Comparison of ENCODE assay signal across 26 cellular contexts in the genomic region with DNA sequence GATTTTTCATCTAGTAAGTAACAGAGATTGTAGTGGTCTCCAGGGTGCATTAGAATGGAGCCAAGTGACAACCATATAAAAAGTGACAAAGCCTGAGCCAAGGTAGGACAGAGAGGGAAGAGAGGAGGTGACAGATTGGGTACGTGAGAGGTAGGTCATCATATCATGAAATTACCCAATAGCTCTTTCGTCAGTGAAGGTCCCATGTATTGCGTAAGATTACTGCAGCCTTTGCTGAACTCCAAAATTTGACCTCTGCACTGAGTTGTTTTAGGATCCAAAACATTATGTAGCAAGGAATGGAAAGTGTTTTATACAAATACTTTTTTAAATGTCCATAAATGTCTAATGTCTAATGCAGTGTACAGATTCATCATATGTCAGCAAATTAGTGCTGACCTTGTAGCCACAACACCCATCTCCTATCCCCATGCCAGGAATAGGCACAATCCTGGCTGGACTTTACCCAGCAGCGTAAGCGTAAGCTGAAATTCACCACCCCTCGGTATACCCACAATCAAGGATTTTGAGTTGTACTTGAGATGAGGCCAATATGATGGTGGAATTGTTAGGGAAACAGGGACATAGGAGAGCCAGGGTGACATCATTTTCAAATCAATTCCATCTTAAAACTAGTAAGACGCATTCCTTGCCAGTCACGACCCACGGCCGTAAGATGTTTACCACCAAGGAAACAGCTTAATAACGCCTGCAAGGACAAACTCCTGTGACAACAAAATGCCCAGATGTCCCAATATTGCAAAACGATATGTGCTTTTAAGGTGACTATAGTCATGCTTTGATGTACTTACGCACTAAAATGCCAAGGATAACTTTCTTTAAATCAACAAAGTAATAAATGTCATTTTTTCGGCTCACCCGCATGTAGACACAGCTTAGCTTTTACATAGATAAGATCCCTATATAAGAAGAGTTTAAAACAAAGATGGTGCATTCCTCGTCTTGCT. TPM values are rescaled to one million over a fixed set of nuclear protein-coding genes. Genes with fewer than 3 reads are reported as not detected.
"Had no signal": no experiment of that assay in that cellular context is flagged by ENCODE, and none has a peak within 500 bp of the region (broad histone marks: within the 10 kb centered on the region; RNA-seq: fewer than 3 reads in every experiment).

No MANE protein-coding gene starts in this region.

- H3K27me3 ChIP-seq: esophagus squamous epithelium, foreskin keratinocyte, hepatocyte, pancreas, right atrium auricular region, tibial artery had no signal

- H3K4me2 ChIP-seq: hepatocyte had no signal

- H3K4me1 Mint-ChIP-seq: activated CD4-positive, alpha-beta T cell treated with anti-CD3 and anti-CD28 coated beads, Interleukin-2, amount 10 ng/mL, durations not matched to agents 7 days and 5 days; activated CD8-positive, alpha-beta memory T cell treated with anti-CD3 and anti-CD28 coated beads, Interleukin-2, amount 10 ng/mL, durations not matched to agents 7 days and 5 days; immature natural killer cell; memory B cell; stimulated activated naive CD8-positive, alpha-beta T cell treated with anti-CD3 and anti-CD28 coated beads, Interleukin-15, amount 100 ng/mL, for 72 hours had no signal

- H3K4me1 ChIP-seq: esophagus squamous epithelium, foreskin keratinocyte, left ventricle myocardium inferior, pancreas, psoas muscle, right atrium auricular region, tibial artery had no signal

- H3K27ac ChIP-seq: coronary artery, esophagus squamous epithelium, foreskin keratinocyte, hepatocyte, left ventricle myocardium inferior, pancreas, psoas muscle, right atrium auricular region, skin epidermis, tibial artery, WERI-Rb-1 had no signal

- H3K79me2 ChIP-seq: hepatocyte had no signal

- H3K4me3 Mint-ChIP-seq: activated CD4-positive, alpha-beta T cell treated with anti-CD3 and anti-CD28 coated beads, Interleukin-2, amount 10 ng/mL, durations not matched to agents 7 days and 5 days; activated CD8-positive, alpha-beta memory T cell treated with anti-CD3 and anti-CD28 coated beads, Interleukin-2, amount 10 ng/mL, durations not matched to agents 7 days and 5 days; activated CD8-positive, alpha-beta T cell treated with anti-CD3 and anti-CD28 coated beads for 36 hours; activated naive CD4-positive, alpha-beta T cell treated with anti-CD3 and anti-CD28 coated beads, Interleukin-2, amount 10 ng/mL, durations not matched to agents 7 days and 5 days; immature natural killer cell; memory B cell; nephron; stimulated activated naive CD8-positive, alpha-beta T cell treated with anti-CD3 and anti-CD28 coated beads, Interleukin-15, amount 100 ng/mL, for 72 hours had no signal

- H2AFZ ChIP-seq: hepatocyte had no signal

- H3K27me3 Mint-ChIP-seq: activated CD8-positive, alpha-beta memory T cell treated with anti-CD3 and anti-CD28 coated beads, Interleukin-2, amount 10 ng/mL, durations not matched to agents 7 days and 5 days; activated CD8-positive, alpha-beta T cell treated with anti-CD3 and anti-CD28 coated beads for 36 hours; memory B cell; stimulated activated naive CD8-positive, alpha-beta T cell treated with anti-CD3 and anti-CD28 coated beads, Interleukin-15, amount 100 ng/mL, for 72 hours had no signal

- H3K27ac Mint-ChIP-seq: activated CD4-positive, alpha-beta T cell treated with anti-CD3 and anti-CD28 coated beads, Interleukin-2, amount 10 ng/mL, durations not matched to agents 7 days and 5 days; activated CD8-positive, alpha-beta memory T cell treated with anti-CD3 and anti-CD28 coated beads, Interleukin-2, amount 10 ng/mL, durations not matched to agents 7 days and 5 days; activated CD8-positive, alpha-beta T cell treated with anti-CD3 and anti-CD28 coated beads for 36 hours; activated naive CD4-positive, alpha-beta T cell treated with anti-CD3 and anti-CD28 coated beads, Interleukin-2, amount 10 ng/mL, durations not matched to agents 7 days and 5 days; immature natural killer cell; memory B cell; nephron; stimulated activated naive CD8-positive, alpha-beta T cell treated with anti-CD3 and anti-CD28 coated beads, Interleukin-15, amount 100 ng/mL, for 72 hours had no signal

- ATAC-seq: activated CD8-positive, alpha-beta memory T cell treated with anti-CD3 and anti-CD28 coated beads, Interleukin-2, amount 10 ng/mL, durations not matched to agents 7 days and 5 days; activated CD8-positive, alpha-beta T cell treated with anti-CD3 and anti-CD28 coated beads for 36 hours; foreskin keratinocyte; pancreas; psoas muscle; stimulated activated naive CD8-positive, alpha-beta T cell treated with anti-CD3 and anti-CD28 coated beads, Interleukin-15, amount 100 ng/mL, for 72 hours had no signal

- H3K9me3 Mint-ChIP-seq: activated CD4-positive, alpha-beta T cell treated with anti-CD3 and anti-CD28 coated beads, Interleukin-2, amount 10 ng/mL, durations not matched to agents 7 days and 5 days; activated naive CD4-positive, alpha-beta T cell treated with anti-CD3 and anti-CD28 coated beads, Interleukin-2, amount 10 ng/mL, durations not matched to agents 7 days and 5 days; memory B cell; nephron had no signal

- H3K4me3 ChIP-seq: coronary artery, esophagus squamous epithelium, hepatocyte, left ventricle myocardium inferior, pancreas, psoas muscle, right atrium auricular region, skin epidermis, tibial artery had no signal

- H3K36me3 ChIP-seq: esophagus squamous epithelium, left ventricle myocardium inferior, pancreas, right atrium auricular region, tibial artery, WERI-Rb-1 had no signal

- DNase-seq: activated CD4-positive, alpha-beta T cell treated with anti-CD3 and anti-CD28 coated beads, Interleukin-2, amount 10 ng/mL, durations not matched to agents 7 days and 5 days; activated CD4-positive, CD25-positive, alpha-beta regulatory T cell treated with anti-CD3 and anti-CD28 coated beads, Interleukin-2, amount 50 U/mL, for 72 hours; activated CD8-positive, alpha-beta memory T cell treated with anti-CD3 and anti-CD28 coated beads, Interleukin-2, amount 10 ng/mL, durations not matched to agents 7 days and 5 days; activated CD8-positive, alpha-beta T cell treated with anti-CD3 and anti-CD28 coated beads for 36 hours; activated effector memory CD4-positive, alpha-beta T cell treated with anti-CD3 and anti-CD28 coated beads, Interleukin-2, amount 50 U/mL, for 16 hours; activated naive CD4-positive, alpha-beta T cell treated with anti-CD3 and anti-CD28 coated beads, Interleukin-2, amount 10 ng/mL, durations not matched to agents 7 days and 5 days; activated T-cell treated with anti-CD3 and anti-CD28 coated beads for 4 hours; cerebellar nuclear complex; esophagus squamous epithelium; foreskin keratinocyte; glutamatergic neuron; immature natural killer cell; kidney glomerular epithelial cell; left ventricle myocardium inferior; pancreas; psoas muscle; stimulated activated CD4-positive, alpha-beta T cell treated with anti-CD3 and anti-CD28 coated beads, Interleukin-1b, Interleukin-23, amount 100 ng/mL, for 48 hours; stimulated activated naive CD8-positive, alpha-beta T cell treated with anti-CD3 and anti-CD28 coated beads, Interleukin-15, amount 100 ng/mL, for 72 hours; tibial artery; WERI-Rb-1 had no signal

- H3K36me3 Mint-ChIP-seq: activated CD8-positive, alpha-beta memory T cell treated with anti-CD3 and anti-CD28 coated beads, Interleukin-2, amount 10 ng/mL, durations not matched to agents 7 days and 5 days; activated naive CD4-positive, alpha-beta T cell treated with anti-CD3 and anti-CD28 coated beads, Interleukin-2, amount 10 ng/mL, durations not matched to agents 7 days and 5 days; immature natural killer cell; memory B cell had no signal

- H3K9me3 ChIP-seq: pancreas, psoas muscle, right atrium auricular region, tibial artery had no signal

RNA-seq across cellular contexts. Expression of a gene that starts 38.1 kb away (rescaled TPM):
- total RNA-seq: activated CD8-positive, alpha-beta T cell treated with anti-CD3 and anti-CD28 coated beads for 36 hours; foreskin keratinocyte; left ventricle myocardium inferior; right atrium auricular region had no signal
- polyA plus RNA-seq: foreskin keratinocyte had no signal
